In genomic region chr7:7176421-7177043, GRCh38 we compare ENCODE assay signal across 8 cellular contexts. TPM values are rescaled to one million over a fixed set of nuclear protein-coding genes. Genes with fewer than 3 reads are reported as not detected.
A peak's percentile ranks its signal among the peaks of the same experiment; 100 is the strongest.
DNase-seq lines count a peak whose midpoint lies in the region; ATAC-seq, FAIRE-seq and TF ChIP-seq lines count a peak whose summit lies in the region.

No MANE protein-coding gene starts in this region.

- H3K9me3 Mint-ChIP-seq in CD4-positive, alpha-beta T cell: peaks cover 7% of the 10 kb centered on the region
- H3K9me3 Mint-ChIP-seq in naive B cell: peaks cover 4 to 16% (median 12%) of the 10 kb centered on the region in 7 donors

- DNase-seq in CD4-positive, alpha-beta T cell: no peak
- DNase-seq in NCI-H146 (lab: John Stamatoyannopoulos, UW): peak; percentile 1
- DNase-seq in caudate nucleus (lab: John Stamatoyannopoulos, UW): peak in 4 of 61 donors; percentile 4 to 45 (median 39)
- DNase-seq in naive B cell: no peak
- DNase-seq in iPS-NIHi7 (ENCODE audit: extremely low spot score): no peak
- no peak for DNase-seq in GM12891 (ENCODE audit: insufficient read length, low spot score)

- intact Hi-C loops in CD4-positive, alpha-beta T cell (cut with DNase I, micrococcal nuclease): no loop called here

- no peaks in the 10 kb centered on the region for H3K27me3 ChIP-seq in CD4-positive, alpha-beta T cell (ENCODE audit: control insufficient read depth, insufficient read depth, low read length)

- peak; percentile 46 for ATAC-seq in CD4-positive, alpha-beta T cell (ENCODE audit: poor library complexity)
- ATAC-seq in naive B cell (ENCODE audit: low read depth in 2 of 2) (no peak), HG03439 (IDR thresholded peaks at IDR 0.05; ENCODE audit: unreplicated experiment) (no peak), HG02840 (IDR thresholded peaks at IDR 0.05; ENCODE audit: low FRiP score, unreplicated experiment) (no peak)

- TF ChIP-seq CTCF in CD4-positive, alpha-beta T cell (IDR thresholded peaks at IDR 0.05): no peak

- H3K4me1 Mint-ChIP-seq in CD4-positive, alpha-beta T cell (ENCODE audit: low read depth): peaks cover 39% of the 10 kb centered on the region
- H3K4me1 Mint-ChIP-seq in naive B cell: peaks cover 32 to 46% (median 42%) of the 10 kb centered on the region in 3 donors

- no peak for TF ChIP-seq POLR2A in GM12891 (IDR thresholded peaks at IDR 0.05; ENCODE audit: low read depth, low read length)

- H3K27ac Mint-ChIP-seq in CD4-positive, alpha-beta T cell: no peak overlapping the region
- peak overlapping the region in 5 of 6 donors; percentile 39 to 85 (median 67) for H3K27ac Mint-ChIP-seq in naive B cell

- CTCF ChIA-PET in CD4-positive, alpha-beta T cell (lab: Charles Lee): no interaction called here

- peaks cover 32% of the 10 kb centered on the region for H3K36me3 Mint-ChIP-seq in CD4-positive, alpha-beta T cell (ENCODE audit: low read depth)
- H3K36me3 Mint-ChIP-seq in naive B cell: peaks cover 25 to 37% of the 10 kb centered on the region in 2 donors

- H3K27ac ChIP-seq in CD4-positive, alpha-beta T cell (ENCODE audit: low read depth, low read length): no peak overlapping the region
- H3K27ac ChIP-seq in caudate nucleus (ENCODE audit: low read depth, low read length): peak overlapping the region; percentile 1

- no peaks in the 10 kb centered on the region for H3K27me3 Mint-ChIP-seq in CD4-positive, alpha-beta T cell
- no peaks in the 10 kb centered on the region for H3K27me3 Mint-ChIP-seq in naive B cell

- POLR2A ChIA-PET in CD4-positive, alpha-beta T cell (lab: Charles Lee): interaction anchor here (1.0 to 2.4 kb wide), 2 partner anchors 16 to 19 kb away, joined by 3 to 8 read pairs; no protein-coding TSS in a partner anchor

- FAIRE-seq in GM12891 (lab: Jason Lieb, UNC): no peak

- H3K4me3 Mint-ChIP-seq in CD4-positive, alpha-beta T cell: no peak overlapping the region
- H3K4me3 Mint-ChIP-seq in naive B cell: no peak overlapping the region

- peaks cover 5% of the 10 kb centered on the region for H3K9me3 ChIP-seq in CD4-positive, alpha-beta T cell (ENCODE audit: control insufficient read depth, low read length)

TF ChIP-seq in GM12891, 5 proteins besides CTCF, POLR2A, EP300 and RAD21:
- no peak for TF ChIP-seq PAX5 (IDR thresholded peaks at IDR 0.05; ENCODE audit: insufficient read depth, low read length, severe bottlenecking)
- TF ChIP-seq POLR2AphosphoS5 (IDR thresholded peaks at IDR 0.05; ENCODE audit: low read depth, low read length): no peak
- TF ChIP-seq SPI1 (IDR thresholded peaks at IDR 0.05; ENCODE audit: low read depth, low read length): no peak
- no peak for TF ChIP-seq TAF1 (IDR thresholded peaks at IDR 0.05; ENCODE audit: low read depth, low read length)
- TF ChIP-seq POU2F2 (IDR thresholded peaks at IDR 0.05; ENCODE audit: low read depth, low read length): no peak

RNA-seq across cellular contexts. Expression of gene C1GALT1, which starts 5.8 kb away (rescaled TPM):
- 10 to 100 TPM; 49.4 to 51.9 TPM for total RNA-seq in CD4-positive, alpha-beta T cell
- polyA plus RNA-seq in naive B cell (ENCODE audit: low read depth in 6 of 6): 100 to 1,000 TPM in 1 of 6 donors, 10 to 100 TPM in 5; 56.2 to 102 (median 83.6) TPM
- polyA plus RNA-seq in GM12891 (2012; ENCODE audit: low read depth, missing spikeins): 4.9 TPM
